28 cellular contexts compared by ENCODE assay signal in the genomic region with DNA sequence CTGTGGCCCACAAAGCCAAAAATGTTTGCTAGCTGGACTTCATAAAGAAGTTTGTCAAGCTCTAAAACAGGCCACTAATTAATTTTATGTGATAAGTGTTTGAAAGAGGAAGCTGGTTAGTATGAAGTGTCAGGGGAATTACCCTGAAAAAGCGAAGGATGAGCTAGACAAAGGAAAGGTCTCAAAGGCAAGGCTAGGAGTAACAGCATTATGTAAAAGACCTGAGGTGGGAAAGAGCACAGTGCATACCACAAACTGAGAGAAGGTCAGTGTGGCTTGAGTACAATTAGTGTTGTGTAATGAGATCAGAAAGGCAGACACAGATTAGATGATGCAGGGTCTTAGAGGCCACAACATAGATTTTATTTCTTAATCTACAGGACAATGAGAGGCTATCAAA. TPM values are rescaled to one million over a fixed set of nuclear protein-coding genes. Genes with fewer than 3 reads are reported as not detected.
A peak's percentile ranks its signal among the peaks of the same experiment; 100 is the strongest.
DNase-seq lines count a peak whose midpoint lies in the region; ATAC-seq, FAIRE-seq and TF ChIP-seq lines count a peak whose summit lies in the region.
"Had no signal": no experiment of that assay in that cellular context is flagged by ENCODE, and none has a peak within 500 bp of the region (broad histone marks: within the 10 kb centered on the region; RNA-seq: fewer than 3 reads in every experiment).

No MANE protein-coding gene starts in this region.

- H3K4me1 Mint-ChIP-seq in activated T-cell treated with anti-CD3 and anti-CD28 coated beads, Interleukin-2, amount 50 U/mL, for 24 hours (ENCODE audit: low read depth), result peaks cover 5% of the 10 kb centered on the region
- no peaks in the 10 kb centered on the region for H3K4me1 Mint-ChIP-seq in stimulated activated effector memory CD8-positive, alpha-beta T cell treated with anti-CD3 and anti-CD28 coated beads, Interleukin-12 subunit alpha, Interleukin-12 subunit beta, amount 100 ng/mL, for 72 hours
- H3K4me1 Mint-ChIP-seq: WTC11 had no signal

- no peak for TF ChIP-seq RAD21 in GM12878 (IDR thresholded peaks at IDR 0.05; ENCODE audit: insufficient read depth, low read depth, low read length)

- H3K4me3 ChIP-seq in Karpas-422 (ENCODE audit: low read length) (peak overlapping the region; percentile 48), GM12878 (no peak overlapping the region)
- H3K4me3 ChIP-seq: gastroesophageal sphincter, left ventricle myocardium inferior, upper lobe of left lung had no signal

- in situ Hi-C loops in GM12878 (cut with MboI), result no loop called here

- H3K27ac Mint-ChIP-seq in activated T-cell treated with anti-CD3 and anti-CD28 coated beads, Interleukin-2, amount 50 U/mL, for 24 hours, result peak overlapping the region; percentile 49
- H3K27ac Mint-ChIP-seq in stimulated activated effector memory CD8-positive, alpha-beta T cell treated with anti-CD3 and anti-CD28 coated beads, Interleukin-12 subunit alpha, Interleukin-12 subunit beta, amount 100 ng/mL, for 72 hours, result peak overlapping the region; percentile 2
- H3K27ac Mint-ChIP-seq: WTC11 had no signal

- H3K36me3 Mint-ChIP-seq in activated T-cell treated with anti-CD3 and anti-CD28 coated beads, Interleukin-2, amount 50 U/mL, for 24 hours (ENCODE audit: low read depth), result peaks cover 84% of the 10 kb centered on the region
- peaks cover 100% of the 10 kb centered on the region for H3K36me3 Mint-ChIP-seq in stimulated activated effector memory CD8-positive, alpha-beta T cell treated with anti-CD3 and anti-CD28 coated beads, Interleukin-12 subunit alpha, Interleukin-12 subunit beta, amount 100 ng/mL, for 72 hours

- peaks cover 52% of the 10 kb centered on the region for H3K36me3 ChIP-seq in Karpas-422 (ENCODE audit: insufficient read depth, low read length)
- H3K36me3 ChIP-seq in GM12878 (ENCODE audit: control insufficient read depth in 2 of 2, insufficient read depth in 2 of 2, low read length in 1 of 2), result peaks cover 5 to 31% of the 10 kb centered on the region in 2 experiments

- intact Hi-C loops in GM12878 (cut with micrococcal nuclease; ENCODE audit: unreplicated experiment), result no loop called here

- H4K20me1 ChIP-seq in Karpas-422 (ENCODE audit: insufficient read depth, low read depth, low read length) (no peaks in the 10 kb centered on the region), GM12878 (ENCODE audit: control insufficient read depth, insufficient read depth) (no peaks in the 10 kb centered on the region)

- H3K79me2 ChIP-seq in Karpas-422 (ENCODE audit: low read length), result peaks cover 39% of the 10 kb centered on the region
- no peaks in the 10 kb centered on the region for H3K79me2 ChIP-seq in GM12878 (ENCODE audit: control insufficient read depth, insufficient read depth, low read length)

- no peak for FAIRE-seq in GM12878 (lab: Jason Lieb, UNC)
- FAIRE-seq: A204.1, astrocyte, GM12891, islet of Langerhans had no signal

- no peak overlapping the region for H3K4me3 Mint-ChIP-seq in activated T-cell treated with anti-CD3 and anti-CD28 coated beads, Interleukin-2, amount 50 U/mL, for 24 hours
- no peak overlapping the region for H3K4me3 Mint-ChIP-seq in stimulated activated effector memory CD8-positive, alpha-beta T cell treated with anti-CD3 and anti-CD28 coated beads, Interleukin-12 subunit alpha, Interleukin-12 subunit beta, amount 100 ng/mL, for 72 hours
- H3K4me3 Mint-ChIP-seq: activated T-cell treated with anti-CD3 and anti-CD28 coated beads, Interleukin-2, amount 50 U/mL, for 4 hours; WTC11 had no signal

- TF ChIP-seq POLR2A in GM12878 (IDR thresholded peaks at IDR 0.05; ENCODE audit: low read depth, low read length), result no peak

- peak overlapping the region; percentile 98 for H3K27ac ChIP-seq in Karpas-422 (ENCODE audit: low read length)
- H3K27ac ChIP-seq in GM12878 (ENCODE audit: control insufficient read depth, insufficient read depth), result no peak overlapping the region
- H3K27ac ChIP-seq: gastroesophageal sphincter, left ventricle myocardium inferior, upper lobe of left lung had no signal

- H3K27me3 Mint-ChIP-seq in activated T-cell treated with anti-CD3 and anti-CD28 coated beads, Interleukin-2, amount 50 U/mL, for 24 hours, result no peaks in the 10 kb centered on the region
- H3K27me3 Mint-ChIP-seq: progenitor cell of endocrine pancreas had no signal

- SMC1A ChIA-PET in GM12878 (lab: Charles Lee; ENCODE audit: uncharacterized antibody, unreplicated experiment), result interaction anchor here (0.8 to 4.3 kb wide), 7 partner anchors 20 to 121 kb away, joined by 3 to 17 read pairs (median 3); partner anchors contain the start of gene RABGAP1

- no peaks in the 10 kb centered on the region for H3K9me2 ChIP-seq in Karpas-422 (replicated peaks; ENCODE audit: insufficient read depth, low read length)

- 57% methylated on average over 1 of the region's 1 CpG for WGBS in GM12878 (ENCODE audit: insufficient coverage, insufficient replicate concordance, low lambda C conversion rate, missing lambda C conversion rate)

- 0 out of 4 replicates have a peak, but pooled peaks of 1 of the 2 experiments have one; percentile 12 for TF ChIP-seq EP300 in GM12878 (IDR thresholded peaks at IDR 0.05; ENCODE audit: borderline replicate concordance in 1 of 2, control insufficient read depth in 1 of 2, low read depth in 2 of 2, low read length in 2 of 2)

- ATAC-seq in GM12878, result peak; percentile 63
- ATAC-seq in stimulated activated effector memory CD8-positive, alpha-beta T cell treated with anti-CD3 and anti-CD28 coated beads, Interleukin-12 subunit alpha, Interleukin-12 subunit beta, amount 100 ng/mL, for 72 hours, result no peak
- ATAC-seq: activated T-cell treated with anti-CD3 and anti-CD28 coated beads, Interleukin-2, amount 50 U/mL, for 4 hours; gastroesophageal sphincter; sciatic nerve; WTC11 had no signal

- H3K27me3 ChIP-seq in Karpas-422 (ENCODE audit: low read length) (no peaks in the 10 kb centered on the region), GM12878 (replicated peaks in 1 of 2; ENCODE audit: control insufficient read depth in 2 of 2, insufficient read depth in 2 of 2, low read length in 1 of 2) (no peaks in the 10 kb centered on the region)
- H3K27me3 ChIP-seq: gastroesophageal sphincter, upper lobe of left lung had no signal

- H3K4me1 ChIP-seq in Karpas-422 (ENCODE audit: low read length) (peaks cover 60% of the 10 kb centered on the region), GM12878 (ENCODE audit: control insufficient read depth, insufficient read depth, low read length) (no peaks in the 10 kb centered on the region)
- H3K4me1 ChIP-seq: gastroesophageal sphincter, left ventricle myocardium inferior, upper lobe of left lung had no signal

- CTCF ChIA-PET in GM12878 (lab: Yijun Ruan, JAX), result interaction anchor here (0.6 to 2.1 kb wide), 9 partner anchors 10 to 1897 kb away, joined by 3 to 12 read pairs (median 3); partner anchors contain the start of gene ZBTB6

- H3K9me3 ChIP-seq in Karpas-422 (ENCODE audit: low read length) (no peaks in the 10 kb centered on the region), GM12878 (replicated peaks; ENCODE audit: control insufficient read depth, insufficient read depth, low read length) (no peaks in the 10 kb centered on the region)
- H3K9me3 ChIP-seq: Caco-2, gastroesophageal sphincter, left ventricle myocardium inferior, upper lobe of left lung had no signal

- peak overlapping the region; percentile 68 for H3K9ac ChIP-seq in Karpas-422 (ENCODE audit: low read length)
- no peak overlapping the region for H3K9ac ChIP-seq in GM12878 (ENCODE audit: control insufficient read depth, insufficient read depth, low read length)

- no peak for TF ChIP-seq CTCF in GM12878 (IDR thresholded peaks at IDR 0.05 in 2 of 3, conservative IDR thresholded peaks at IDR 0.05 in 1 of 3; ENCODE audit: control insufficient read depth in 2 of 3, extremely low read depth in 1 of 3, insufficient read depth in 1 of 3, low read depth in 3 of 3, low read length in 3 of 3)

- no peaks in the 10 kb centered on the region for H3K9me3 Mint-ChIP-seq in activated T-cell treated with anti-CD3 and anti-CD28 coated beads, Interleukin-2, amount 50 U/mL, for 24 hours
- H3K9me3 Mint-ChIP-seq in stimulated activated effector memory CD8-positive, alpha-beta T cell treated with anti-CD3 and anti-CD28 coated beads, Interleukin-12 subunit alpha, Interleukin-12 subunit beta, amount 100 ng/mL, for 72 hours, result no peaks in the 10 kb centered on the region
- H3K9me3 Mint-ChIP-seq: activated T-cell treated with anti-CD3 and anti-CD28 coated beads, Interleukin-2, amount 50 U/mL, for 4 hours; WTC11 had no signal

- no peak for DNase-seq in activated T-cell treated with anti-CD3 and anti-CD28 coated beads, Interleukin-2, amount 50 U/mL, for 24 hours
- DNase-seq in activated T-cell treated with anti-CD3 and anti-CD28 coated beads for 4 hours (no peak), Karpas-422 (peak; percentile 91), GM12878 (ENCODE audit: low read depth, low spot score) (peak; percentile 20), NCI-H774 (lab: John Stamatoyannopoulos, UW) (no peak), NCI-H345 (lab: John Stamatoyannopoulos, UW) (no peak)
- no peak for DNase-seq in stimulated activated effector memory CD8-positive, alpha-beta T cell treated with anti-CD3 and anti-CD28 coated beads, Interleukin-12 subunit alpha, Interleukin-12 subunit beta, amount 100 ng/mL, for 72 hours (ENCODE audit: low spot score in 2 of 2)
- DNase-seq in activated effector memory CD4-positive, alpha-beta T cell treated with Interleukin-2 at 50 U/mL for 16 hours, result no peak
- DNase-seq: activated naive CD4-positive, alpha-beta T cell treated with anti-CD3 and anti-CD28 coated beads, Interleukin-2, amount 50 U/mL, for 16 hours; activated T-cell treated with anti-CD3 and anti-CD28 coated beads, Interleukin-2, amount 50 U/mL, for 4 hours; Caco-2; central memory CD4-positive, alpha-beta T cell; HCEC 1CT; hypothalamus; left ventricle myocardium inferior; NCI-H2081; NCI-H226; SHP77 treated with DMSO at 0.1 percent for 48 hours; SW 1271; upper lobe of left lung had no signal

- H2AFZ ChIP-seq in Karpas-422 (ENCODE audit: low read length) (no peak overlapping the region), GM12878 (ENCODE audit: control insufficient read depth, low read depth, low read length) (no peak overlapping the region)

- RAD21 ChIA-PET in GM12878 (lab: Charles Lee; ENCODE audit: unreplicated experiment), result interaction anchor here (0.7 to 1.3 kb wide), 3 partner anchors 26 to 115 kb away, joined by 3 to 4 read pairs (median 4); partner anchors contain the start of gene ZBTB6

- TSS peak; percentile 37 for BruUV-seq in GM12878 (replicated peaks; lab: Mats Ljungman, UMichigan)

- POLR2A ChIA-PET in GM12878 (lab: Charles Lee), result interaction anchor here (0.6 to 1.3 kb wide), 5 partner anchors 14 to 45 kb away, joined by 3 to 6 read pairs (median 3); partner anchors contain the start of gene ZBTB6

- H3K4me2 ChIP-seq in Karpas-422 (ENCODE audit: low read depth, low read length, poor library complexity, severe bottlenecking), result peak overlapping the region; percentile 71
- H3K4me2 ChIP-seq in GM12878 (ENCODE audit: control insufficient read depth, insufficient read depth), result no peak overlapping the region

RNA-seq across cellular contexts. Expression of gene RC3H2, which starts 29.6 kb away (rescaled TPM):
- total RNA-seq in Karpas-422 (2014; rRNA removed; shearing (Covaris generic); ENCODE audit: low replicate concordance), result 58.5 and 93.8 TPM in 2 replicates
- 79.3 and 87.8 TPM in 2 replicates for total RNA-seq in GM12878 (2013; cell fraction: nucleolus; rRNA removed)
- total RNA-seq in GM12878 (2014; rRNA removed), result 16.9 and 17.4 TPM in 2 replicates
- 23.2 and 24.0 TPM in 2 replicates for total RNA-seq in GM12878 (2014; rRNA removed; fragmentation: Illumina TruSeq; extraction: Trizol)
- 21.9 and 25.5 TPM in 2 replicates for total RNA-seq in GM12878 (2021)
- polyA plus RNA-seq in GM12878 (2011; ENCODE audit: low read depth), result 10.8 TPM
- polyA plus RNA-seq in GM12878 (2011; rRNA removed), result 23.0 and 27.9 TPM in 2 replicates
- 11.4 and 12.4 TPM in 2 replicates for polyA plus RNA-seq in GM12878 (2011; cell fraction: cytosol; rRNA removed)
- polyA plus RNA-seq in GM12878 (2011; cell fraction: nucleus; rRNA removed), result 21.1 and 27.8 TPM in 2 replicates
- polyA plus RNA-seq in GM12878 (2012), result 11.9 and 13.0 TPM in 2 replicates
- 14.6 and 14.8 TPM in 2 replicates for polyA plus RNA-seq in GM12878 (2014; fragmentation: Illumina TruSeq; extraction: Trizol)
- polyA plus RNA-seq in GM12878 (2014; fragmentation: Nextera tagmentation; extraction: Ambion mirVana), result 1 to 10 TPM; 7.2 to 9.1 TPM
- 12.3 and 17.7 TPM in 2 replicates for polyA plus RNA-seq in GM12878 (2014; rRNA removed)
- polyA plus RNA-seq in GM12878 (2016; fragmentation: Nextera tagmentation; extraction: Ambion mirVana), result 10 to 100 TPM; 14.3 to 19.9 TPM
- 45.6 and 65.7 TPM in 2 replicates for polyA minus RNA-seq in GM12878 (2011; rRNA and poly(A)+ RNA removed)
- 16.0 and 18.2 TPM in 2 replicates for polyA minus RNA-seq in GM12878 (2011; cell fraction: cytosol; rRNA and poly(A)+ RNA removed)
- polyA minus RNA-seq in GM12878 (2011; cell fraction: nucleus; rRNA and poly(A)+ RNA removed), result 22.4 and 34.7 TPM in 2 replicates

RNA-seq across cellular contexts. Expression of gene ZBTB6, which starts 37.6 kb away (rescaled TPM):
- 10.8 and 26.5 TPM in 2 replicates for total RNA-seq in Karpas-422 (2014; rRNA removed; shearing (Covaris generic); ENCODE audit: low replicate concordance)
- 16.5 and 17.2 TPM in 2 replicates for total RNA-seq in GM12878 (2013; cell fraction: nucleolus; rRNA removed)
- total RNA-seq in GM12878 (2014; rRNA removed) (9.5 and 11.2 TPM in 2 replicates), GM12878 (2014; rRNA removed; fragmentation: Illumina TruSeq; extraction: Trizol) (9.9 and 10.4 TPM in 2 replicates), GM12878 (2021) (7.3 and 7.9 TPM in 2 replicates)
- 1.7 TPM for polyA plus RNA-seq in GM12878 (2011; ENCODE audit: low read depth)
- polyA plus RNA-seq in GM12878 (2011; rRNA removed) (11.5 and 16.8 TPM in 2 replicates), GM12878 (2014; fragmentation: Illumina TruSeq; extraction: Trizol) (9.5 and 13.3 TPM in 2 replicates), GM12878 (2014; fragmentation: Nextera tagmentation; extraction: Ambion mirVana) (1 to 10 TPM; 1.7 to 3.0 TPM), GM12878 (2014; rRNA removed) (4.0 and 5.1 TPM in 2 replicates), GM12878 (2016; fragmentation: Nextera tagmentation; extraction: Ambion mirVana) (1 to 10 TPM; 6.4 to 6.8 TPM)
- 3.4 and 3.8 TPM in 2 replicates for polyA plus RNA-seq in GM12878 (2011; cell fraction: cytosol; rRNA removed)
- polyA plus RNA-seq in GM12878 (2011; cell fraction: nucleus; rRNA removed), result 3.4 and 3.7 TPM in 2 replicates
- polyA plus RNA-seq in GM12878 (2012), result 3.2 and 5.1 TPM in 2 replicates
- polyA minus RNA-seq in GM12878 (2011; rRNA and poly(A)+ RNA removed), result 9.7 and 13.4 TPM in 2 replicates
- 2.9 and 4.5 TPM in 2 replicates for polyA minus RNA-seq in GM12878 (2011; cell fraction: cytosol; rRNA and poly(A)+ RNA removed)
- polyA minus RNA-seq in GM12878 (2011; cell fraction: nucleus; rRNA and poly(A)+ RNA removed), result 8.8 and 10.6 TPM in 2 replicates

RNA-seq across cellular contexts. Expression of gene PDCL, which starts 47.1 kb away (rescaled TPM):
- 10.0 and 15.1 TPM in 2 replicates for total RNA-seq in Karpas-422 (2014; rRNA removed; shearing (Covaris generic); ENCODE audit: low replicate concordance)
- total RNA-seq in GM12878 (2013; cell fraction: nucleolus; rRNA removed), result 7.7 and 8.3 TPM in 2 replicates
- total RNA-seq in GM12878 (2014; rRNA removed) (13.4 and 18.0 TPM in 2 replicates), GM12878 (2014; rRNA removed; fragmentation: Illumina TruSeq; extraction: Trizol) (18.4 and 19.8 TPM in 2 replicates), GM12878 (2021) (15.5 and 16.5 TPM in 2 replicates)
- 9.6 TPM for polyA plus RNA-seq in GM12878 (2011; ENCODE audit: low read depth)
- polyA plus RNA-seq in GM12878 (2011; rRNA removed) (13.1 and 17.1 TPM in 2 replicates), GM12878 (2014; fragmentation: Illumina TruSeq; extraction: Trizol) (12.3 and 13.0 TPM in 2 replicates), GM12878 (2014; fragmentation: Nextera tagmentation; extraction: Ambion mirVana) (10 to 100 TPM; 15.9 to 20.9 TPM), GM12878 (2014; rRNA removed) (11.2 and 11.5 TPM in 2 replicates), GM12878 (2016; fragmentation: Nextera tagmentation; extraction: Ambion mirVana) (10 to 100 TPM; 17.1 to 18.0 TPM)
- polyA plus RNA-seq in GM12878 (2011; cell fraction: cytosol; rRNA removed), result 6.9 and 8.1 TPM in 2 replicates
- 4.9 and 6.5 TPM in 2 replicates for polyA plus RNA-seq in GM12878 (2011; cell fraction: nucleus; rRNA removed)
- polyA plus RNA-seq in GM12878 (2012), result 9.6 and 13.3 TPM in 2 replicates
- 11.2 and 14.5 TPM in 2 replicates for polyA minus RNA-seq in GM12878 (2011; rRNA and poly(A)+ RNA removed)
- 4.8 and 6.8 TPM in 2 replicates for polyA minus RNA-seq in GM12878 (2011; cell fraction: cytosol; rRNA and poly(A)+ RNA removed)
- polyA minus RNA-seq in GM12878 (2011; cell fraction: nucleus; rRNA and poly(A)+ RNA removed), result 2.3 and 5.6 TPM in 2 replicates

RNA-seq across cellular contexts. Expression of gene ZBTB26, which starts 55.8 kb away (rescaled TPM):
- 7.6 and 21.8 TPM in 2 replicates for total RNA-seq in Karpas-422 (2014; rRNA removed; shearing (Covaris generic); ENCODE audit: low replicate concordance)
- total RNA-seq in GM12878 (2013; cell fraction: nucleolus; rRNA removed), result 23.8 and 26.5 TPM in 2 replicates
- total RNA-seq in GM12878 (2014; rRNA removed), result 5.3 and 6.9 TPM in 2 replicates
- 3.5 and 4.1 TPM in 2 replicates for total RNA-seq in GM12878 (2014; rRNA removed; fragmentation: Illumina TruSeq; extraction: Trizol)
- 6.9 and 8.1 TPM in 2 replicates for total RNA-seq in GM12878 (2021)
- 3.2 TPM for polyA plus RNA-seq in GM12878 (2011; ENCODE audit: low read depth)
- 19.5 and 26.3 TPM in 2 replicates for polyA plus RNA-seq in GM12878 (2011; rRNA removed)
- 7.8 and 9.9 TPM in 2 replicates for polyA plus RNA-seq in GM12878 (2011; cell fraction: cytosol; rRNA removed)
- 20.8 and 28.9 TPM in 2 replicates for polyA plus RNA-seq in GM12878 (2011; cell fraction: nucleus; rRNA removed)
- 4.6 and 6.7 TPM in 2 replicates for polyA plus RNA-seq in GM12878 (2012)
- 10.0 and 10.9 TPM in 2 replicates for polyA plus RNA-seq in GM12878 (2014; fragmentation: Illumina TruSeq; extraction: Trizol)
- 1 to 10 TPM; 1.8 to 2.4 TPM for polyA plus RNA-seq in GM12878 (2014; fragmentation: Nextera tagmentation; extraction: Ambion mirVana)
- polyA plus RNA-seq in GM12878 (2014; rRNA removed), result 4.9 and 7.0 TPM in 2 replicates
- polyA plus RNA-seq in GM12878 (2016; fragmentation: Nextera tagmentation; extraction: Ambion mirVana), result 1 to 10 TPM; 2.8 to 3.6 TPM
- 7.1 and 11.6 TPM in 2 replicates for polyA minus RNA-seq in GM12878 (2011; rRNA and poly(A)+ RNA removed)
- 2.9 and 4.6 TPM in 2 replicates for polyA minus RNA-seq in GM12878 (2011; cell fraction: cytosol; rRNA and poly(A)+ RNA removed)
- 4.5 and 5.2 TPM in 2 replicates for polyA minus RNA-seq in GM12878 (2011; cell fraction: nucleus; rRNA and poly(A)+ RNA removed)

Comparison
In these comparisons a context has a peak if more than half of its experiments do, and no peak if none do; other contexts are left out.
1. DNase-seq: peak in Karpas-422 (single experiment) and GM12878 (single experiment); none in activated T-cell treated with anti-CD3 and anti-CD28 coated beads, Interleukin-2, amount 50 U/mL, for 24 hours (single experiment), activated T-cell treated with anti-CD3 and anti-CD28 coated beads for 4 hours (single experiment), stimulated activated effector memory CD8-positive, alpha-beta T cell treated with anti-CD3 and anti-CD28 coated beads, Interleukin-12 subunit alpha, Interleukin-12 subunit beta, amount 100 ng/mL, for 72 hours (0 of 2), NCI-H774 (single experiment), NCI-H345 (single experiment) and activated effector memory CD4-positive, alpha-beta T cell treated with Interleukin-2 at 50 U/mL for 16 hours (single experiment).